Comparison of ENCODE assay signal across 28 cellular contexts in genomic region chr3:119768668-119769393, GRCh38. TPM values are rescaled to one million over a fixed set of nuclear protein-coding genes. Genes with fewer than 3 reads are reported as not detected.
"Had no signal": no experiment of that assay in that cellular context is flagged by ENCODE, and none has a peak within 500 bp of the region (broad histone marks: within the 10 kb centered on the region; RNA-seq: fewer than 3 reads in every experiment).

No MANE protein-coding gene starts in this region.

- H3K36me3 Mint-ChIP-seq: activated CD8-positive, alpha-beta memory T cell treated with anti-CD3 and anti-CD28 coated beads, Interleukin-2, amount 10 ng/mL, durations not matched to agents 7 days and 5 days; activated naive CD8-positive, alpha-beta T cell; naive B cell had no signal

- H3K27ac ChIP-seq: body of pancreas, cardiac muscle cell, epithelial cell of prostate, esophagus squamous epithelium, left lung, lower lobe of right lung, upper lobe of left lung had no signal

- H3K4me1 ChIP-seq: body of pancreas, esophagus squamous epithelium, left lung, lower lobe of right lung had no signal

- H3K27ac Mint-ChIP-seq: activated CD4-positive, alpha-beta T cell treated with anti-CD3 and anti-CD28 coated beads for 36 hours; activated CD8-positive, alpha-beta memory T cell treated with anti-CD3 and anti-CD28 coated beads, Interleukin-2, amount 10 ng/mL, durations not matched to agents 7 days and 5 days; activated CD8-positive, alpha-beta T cell treated with anti-CD3 and anti-CD28 coated beads, Interleukin-2, amount 10 ng/mL, durations not matched to agents 7 days and 5 days; activated naive CD8-positive, alpha-beta T cell; activated T-cell treated with anti-CD3 and anti-CD28 coated beads, Interleukin-2, amount 50 U/mL, for 72 hours; endodermal cell; naive B cell; stimulated activated naive CD8-positive, alpha-beta T cell treated with anti-CD3 and anti-CD28 coated beads, Interleukin-15, amount 100 ng/mL, for 72 hours had no signal

- H3K36me3 ChIP-seq: cardiac muscle cell, esophagus squamous epithelium, left lung, lower lobe of right lung, upper lobe of left lung had no signal

- H3K27me3 ChIP-seq: body of pancreas, cardiac muscle cell, esophagus squamous epithelium, left lung, upper lobe of left lung had no signal

- H3K4me1 Mint-ChIP-seq: activated CD4-positive, alpha-beta T cell treated with anti-CD3 and anti-CD28 coated beads for 36 hours; activated CD8-positive, alpha-beta memory T cell treated with anti-CD3 and anti-CD28 coated beads, Interleukin-2, amount 10 ng/mL, durations not matched to agents 7 days and 5 days; endodermal cell; naive B cell; stimulated activated naive CD8-positive, alpha-beta T cell treated with anti-CD3 and anti-CD28 coated beads, Interleukin-15, amount 100 ng/mL, for 72 hours had no signal

- H3K9me3 ChIP-seq: body of pancreas, esophagus squamous epithelium, left lung, lower lobe of right lung, upper lobe of left lung had no signal

- H3K9me3 Mint-ChIP-seq: activated T-cell treated with anti-CD3 and anti-CD28 coated beads, Interleukin-2, amount 50 U/mL, for 72 hours; neural crest cell; stimulated activated naive CD8-positive, alpha-beta T cell treated with anti-CD3 and anti-CD28 coated beads, Interleukin-15, amount 100 ng/mL, for 72 hours had no signal

- H3K4me3 ChIP-seq: body of pancreas, cardiac muscle cell, esophagus squamous epithelium, left lung, lower lobe of right lung, upper lobe of left lung had no signal

- H3K4me3 Mint-ChIP-seq: activated CD4-positive, alpha-beta T cell treated with anti-CD3 and anti-CD28 coated beads for 36 hours; activated CD8-positive, alpha-beta memory T cell treated with anti-CD3 and anti-CD28 coated beads, Interleukin-2, amount 10 ng/mL, durations not matched to agents 7 days and 5 days; activated CD8-positive, alpha-beta T cell treated with anti-CD3 and anti-CD28 coated beads, Interleukin-2, amount 10 ng/mL, durations not matched to agents 7 days and 5 days; activated naive CD8-positive, alpha-beta T cell; activated T-cell treated with anti-CD3 and anti-CD28 coated beads, Interleukin-2, amount 50 U/mL, for 72 hours; endodermal cell; naive B cell; neural crest cell; stimulated activated naive CD8-positive, alpha-beta T cell treated with anti-CD3 and anti-CD28 coated beads, Interleukin-15, amount 100 ng/mL, for 72 hours had no signal

- ATAC-seq: activated CD4-positive, alpha-beta T cell treated with anti-CD3 and anti-CD28 coated beads for 36 hours; activated CD8-positive, alpha-beta memory T cell treated with anti-CD3 and anti-CD28 coated beads, Interleukin-2, amount 10 ng/mL, durations not matched to agents 7 days and 5 days; activated CD8-positive, alpha-beta T cell treated with anti-CD3 and anti-CD28 coated beads, Interleukin-2, amount 10 ng/mL, durations not matched to agents 7 days and 5 days; activated T-cell treated with anti-CD3 and anti-CD28 coated beads, Interleukin-2, amount 50 U/mL, for 72 hours; body of pancreas; stimulated activated naive CD8-positive, alpha-beta T cell treated with anti-CD3 and anti-CD28 coated beads, Interleukin-15, amount 100 ng/mL, for 72 hours had no signal

- DNase-seq: activated CD4-positive, alpha-beta T cell treated with anti-CD3 and anti-CD28 coated beads for 36 hours; activated CD4-positive, CD25-positive, alpha-beta regulatory T cell; activated CD8-positive, alpha-beta memory T cell treated with anti-CD3 and anti-CD28 coated beads, Interleukin-2, amount 10 ng/mL, durations not matched to agents 7 days and 5 days; activated CD8-positive, alpha-beta T cell treated with anti-CD3 and anti-CD28 coated beads, Interleukin-2, amount 10 ng/mL, durations not matched to agents 7 days and 5 days; activated naive CD4-positive, alpha-beta T cell treated with Interleukin-2 at 50 U/mL for 16 hours; activated T-cell treated with anti-CD3 and anti-CD28 coated beads, Interleukin-2, amount 50 U/mL, for 72 hours; anterior cingulate cortex; body of pancreas; cerebellar nuclear complex; cortex of kidney; endodermal cell; esophagus squamous epithelium; foreskin melanocyte; lower lobe of right lung; mesenchymal stem cell; naive B cell; occipital lobe; stimulated activated CD4-positive, alpha-beta T cell treated with anti-CD3 and anti-CD28 coated beads, Interleukin-2, amount 100 ng/mL, for 48 hours; stimulated activated naive CD8-positive, alpha-beta T cell treated with anti-CD3 and anti-CD28 coated beads, Interleukin-15, amount 100 ng/mL, for 72 hours; substantia nigra had no signal

RNA-seq across cellular contexts. Expression of gene NR1I2, which starts 13.1 kb away (rescaled TPM):
- total RNA-seq: esophagus squamous epithelium; mononuclear cell; T-helper 1 cell treated with Interleukin-12 subunit alpha and Interleukin-12 subunit beta and Interleukin-4 antibody, amounts not matched to agents 30 ng/mL and 1 ng/mL, for 36 hours had no signal
- polyA plus RNA-seq: cardiac muscle cell had no signal
